Comparison of ENCODE assay signal across 1 cellular context in genomic region chr13:45472171-45472705, GRCh38.
TF ChIP-seq lines count a peak whose summit lies in the region.

No MANE protein-coding gene starts in this region.

TF ChIP-seq in WTC11, 78 proteins besides CTCF, POLR2A, EP300 and RAD21 (continued from another document):
- TF ChIP-seq, protein P1, sequence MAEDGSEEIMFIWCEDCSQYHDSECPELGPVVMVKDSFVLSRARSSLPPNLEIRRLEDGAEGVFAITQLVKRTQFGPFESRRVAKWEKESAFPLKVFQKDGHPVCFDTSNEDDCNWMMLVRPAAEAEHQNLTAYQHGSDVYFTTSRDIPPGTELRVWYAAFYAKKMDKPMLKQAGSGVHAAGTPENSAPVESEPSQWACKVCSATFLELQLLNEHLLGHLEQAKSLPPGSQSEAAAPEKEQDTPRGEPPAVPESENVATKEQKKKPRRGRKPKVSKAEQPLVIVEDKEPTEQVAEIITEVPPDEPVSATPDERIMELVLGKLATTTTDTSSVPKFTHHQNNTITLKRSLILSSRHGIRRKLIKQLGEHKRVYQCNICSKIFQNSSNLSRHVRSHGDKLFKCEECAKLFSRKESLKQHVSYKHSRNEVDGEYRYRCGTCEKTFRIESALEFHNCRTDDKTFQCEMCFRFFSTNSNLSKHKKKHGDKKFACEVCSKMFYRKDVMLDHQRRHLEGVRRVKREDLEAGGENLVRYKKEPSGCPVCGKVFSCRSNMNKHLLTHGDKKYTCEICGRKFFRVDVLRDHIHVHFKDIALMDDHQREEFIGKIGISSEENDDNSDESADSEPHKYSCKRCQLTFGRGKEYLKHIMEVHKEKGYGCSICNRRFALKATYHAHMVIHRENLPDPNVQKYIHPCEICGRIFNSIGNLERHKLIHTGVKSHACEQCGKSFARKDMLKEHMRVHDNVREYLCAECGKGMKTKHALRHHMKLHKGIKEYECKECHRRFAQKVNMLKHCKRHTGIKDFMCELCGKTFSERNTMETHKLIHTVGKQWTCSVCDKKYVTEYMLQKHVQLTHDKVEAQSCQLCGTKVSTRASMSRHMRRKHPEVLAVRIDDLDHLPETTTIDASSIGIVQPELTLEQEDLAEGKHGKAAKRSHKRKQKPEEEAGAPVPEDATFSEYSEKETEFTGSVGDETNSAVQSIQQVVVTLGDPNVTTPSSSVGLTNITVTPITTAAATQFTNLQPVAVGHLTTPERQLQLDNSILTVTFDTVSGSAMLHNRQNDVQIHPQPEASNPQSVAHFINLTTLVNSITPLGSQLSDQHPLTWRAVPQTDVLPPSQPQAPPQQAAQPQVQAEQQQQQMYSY (CRISPR knock-in tag; IDR thresholded peaks at IDR 0.05), result no peak
- TF ChIP-seq, protein P2, sequence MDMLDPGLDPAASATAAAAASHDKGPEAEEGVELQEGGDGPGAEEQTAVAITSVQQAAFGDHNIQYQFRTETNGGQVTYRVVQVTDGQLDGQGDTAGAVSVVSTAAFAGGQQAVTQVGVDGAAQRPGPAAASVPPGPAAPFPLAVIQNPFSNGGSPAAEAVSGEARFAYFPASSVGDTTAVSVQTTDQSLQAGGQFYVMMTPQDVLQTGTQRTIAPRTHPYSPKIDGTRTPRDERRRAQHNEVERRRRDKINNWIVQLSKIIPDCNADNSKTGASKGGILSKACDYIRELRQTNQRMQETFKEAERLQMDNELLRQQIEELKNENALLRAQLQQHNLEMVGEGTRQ (CRISPR knock-in tag; IDR thresholded peaks at IDR 0.05), result no peak
- TF ChIP-seq MXD4 (CRISPR knock-in tag; IDR thresholded peaks at IDR 0.05; ENCODE audit: borderline replicate concordance) (no peak), SOX15 (CRISPR knock-in tag; IDR thresholded peaks at IDR 0.05) (no peak), ZNF512 (CRISPR knock-in tag; IDR thresholded peaks at IDR 0.05; ENCODE audit: borderline replicate concordance) (no peak), HMGA2 (CRISPR knock-in tag; IDR thresholded peaks at IDR 0.05) (no peak), MYBL2 (CRISPR knock-in tag; IDR thresholded peaks at IDR 0.05) (no peak), ZNF532 (CRISPR knock-in tag; IDR thresholded peaks at IDR 0.05; ENCODE audit: borderline replicate concordance) (no peak), SMAD3 (CRISPR knock-in tag; IDR thresholded peaks at IDR 0.05; ENCODE audit: borderline replicate concordance) (no peak)
